9 cellular contexts compared by ENCODE assay signal in the genomic region with DNA sequence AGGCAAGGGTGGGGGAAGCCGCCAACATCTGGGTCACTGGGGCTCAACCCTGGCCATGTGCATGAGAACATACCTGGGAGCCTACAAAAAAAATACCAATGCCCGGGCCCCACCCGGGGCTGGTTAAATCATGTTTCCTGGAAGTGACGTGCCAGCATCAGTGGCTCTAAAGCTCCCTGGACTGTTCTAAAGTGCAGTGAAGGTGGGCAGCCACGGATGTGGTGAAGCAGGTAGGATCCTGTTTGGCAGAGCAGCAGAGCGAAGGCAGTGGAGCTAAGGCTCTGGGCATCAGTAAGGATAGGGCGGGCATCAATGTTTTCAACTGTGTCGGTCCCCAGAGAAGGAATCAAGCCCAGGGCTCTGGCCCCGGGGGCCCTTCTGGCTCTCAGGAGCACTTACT. TPM values are rescaled to one million over a fixed set of nuclear protein-coding genes. Genes with fewer than 3 reads are reported as not detected.
DNase-seq lines count a peak whose midpoint lies in the region; ATAC-seq and TF ChIP-seq lines count a peak whose summit lies in the region.
"Had no signal": no experiment of that assay in that cellular context is flagged by ENCODE, and none has a peak within 500 bp of the region (broad histone marks: within the 10 kb centered on the region; RNA-seq: fewer than 3 reads in every experiment).

No MANE protein-coding gene starts in this region.

- H3K4me1 Mint-ChIP-seq in activated T-helper 17 cell treated with anti-CD3 and anti-CD28 coated beads, Interleukin-2, amount 50 U/mL, for 72 hours, result peaks cover 37% of the 10 kb centered on the region
- H3K4me1 Mint-ChIP-seq in nephron progenitor cell, result peaks cover 20% of the 10 kb centered on the region

- TF ChIP-seq CTCF in suprapubic skin (IDR thresholded peaks at IDR 0.05), result no peak
- no peak for TF ChIP-seq CTCF in nephron progenitor cell (IDR thresholded peaks at IDR 0.05)

- WGBS in mesenchymal stem cell, result 94% methylated on average over 9 of the region's 9 CpGs
- WGBS in suprapubic skin, result 51% methylated on average over 9 of the region's 9 CpGs

- DNase-seq in T-helper 2 cell (peak in 4 of 5 experiments; percentile 48 to 97 (median 76)), mesenchymal stem cell (no peak), suprapubic skin (ENCODE audit: low spot score in 2 of 2) (no peak), RPMI8226 (no peak), OCI-M2 (lab: John Stamatoyannopoulos, UW; ENCODE audit: unreplicated experiment) (no peak), head of caudate nucleus (no peak), nephron progenitor cell (no peak)
- DNase-seq: NCI-H187 had no signal

- peak overlapping the region; percentile 76 for H2AK5ac ChIP-seq in mesenchymal stem cell (ENCODE audit: low read length, severe bottlenecking)

- H3K23ac ChIP-seq in mesenchymal stem cell (ENCODE audit: low read length in 2 of 2), result no peak overlapping the region

- H3K27ac ChIP-seq in mesenchymal stem cell (ENCODE audit: low read length, poor library complexity, severe bottlenecking) (peak overlapping the region; percentile 28), suprapubic skin (peak overlapping the region; percentile 2)

- no peak overlapping the region for H3K14ac ChIP-seq in mesenchymal stem cell (ENCODE audit: low read length in 2 of 2)

- H3K4ac ChIP-seq in mesenchymal stem cell (ENCODE audit: low read depth in 1 of 2, low read length in 2 of 2), result no peak overlapping the region

- H2AFZ ChIP-seq in mesenchymal stem cell (ENCODE audit: low read depth, low read length), result no peak overlapping the region

- no peaks in the 10 kb centered on the region for H3K27me3 Mint-ChIP-seq in activated T-helper 17 cell treated with anti-CD3 and anti-CD28 coated beads, Interleukin-2, amount 50 U/mL, for 72 hours
- peaks cover 24% of the 10 kb centered on the region for H3K27me3 Mint-ChIP-seq in nephron progenitor cell (ENCODE audit: low read depth, poor library complexity)

- no peak for TF ChIP-seq POLR2A in suprapubic skin (IDR thresholded peaks at IDR 0.05)

- H3K27me3 ChIP-seq in mesenchymal stem cell (ENCODE audit: control insufficient read depth in 1 of 2, insufficient read depth in 1 of 2, low read length in 2 of 2) (no peaks in the 10 kb centered on the region), suprapubic skin (no peaks in the 10 kb centered on the region)

- H3K4me3 Mint-ChIP-seq in activated T-helper 17 cell treated with anti-CD3 and anti-CD28 coated beads, Interleukin-2, amount 50 U/mL, for 72 hours, result peak overlapping the region; percentile 92
- H3K4me3 Mint-ChIP-seq in nephron progenitor cell, result no peak overlapping the region

- peaks cover 99% of the 10 kb centered on the region for H3K36me3 Mint-ChIP-seq in activated T-helper 17 cell treated with anti-CD3 and anti-CD28 coated beads, Interleukin-2, amount 50 U/mL, for 72 hours (ENCODE audit: low read depth)
- peaks cover 5% of the 10 kb centered on the region for H3K36me3 Mint-ChIP-seq in nephron progenitor cell (ENCODE audit: low read depth)

- ATAC-seq in activated T-helper 17 cell treated with anti-CD3 and anti-CD28 coated beads, Interleukin-2, amount 50 U/mL, for 72 hours (replicated peaks), result peak; percentile 34

- H4K91ac ChIP-seq in mesenchymal stem cell (ENCODE audit: low read length), result no peak overlapping the region

- H3K27ac Mint-ChIP-seq in activated T-helper 17 cell treated with anti-CD3 and anti-CD28 coated beads, Interleukin-2, amount 50 U/mL, for 72 hours, result peak overlapping the region; percentile 90
- H3K27ac Mint-ChIP-seq in nephron progenitor cell, result no peak overlapping the region

- peaks cover 0 to 5% of the 10 kb centered on the region in 2 experiments for H3K36me3 ChIP-seq in mesenchymal stem cell (ENCODE audit: control insufficient read depth in 1 of 2, insufficient read depth in 2 of 2, low read depth in 1 of 2, low read length in 2 of 2)
- H3K36me3 ChIP-seq in suprapubic skin, result no peaks in the 10 kb centered on the region

- no peak overlapping the region for H3K4me2 ChIP-seq in mesenchymal stem cell (ENCODE audit: low read length, poor library complexity, severe bottlenecking)

- no peak overlapping the region for H2BK120ac ChIP-seq in mesenchymal stem cell (ENCODE audit: low read depth, low read length)

- H3K9me3 Mint-ChIP-seq in activated T-helper 17 cell treated with anti-CD3 and anti-CD28 coated beads, Interleukin-2, amount 50 U/mL, for 72 hours, result peaks cover 10% of the 10 kb centered on the region
- peaks cover 15% of the 10 kb centered on the region for H3K9me3 Mint-ChIP-seq in nephron progenitor cell

- no peak overlapping the region for H2BK15ac ChIP-seq in mesenchymal stem cell (ENCODE audit: low read depth, poor library complexity, severe bottlenecking)

- H4K8ac ChIP-seq in mesenchymal stem cell (ENCODE audit: low read length), result no peak overlapping the region

- H3K9me3 ChIP-seq in mesenchymal stem cell (ENCODE audit: control insufficient read depth, low read length) (no peaks in the 10 kb centered on the region), suprapubic skin (no peaks in the 10 kb centered on the region)

- intact Hi-C loops in head of caudate nucleus (cut with DNase I), result no loop called here

- no peak overlapping the region for H2BK12ac ChIP-seq in mesenchymal stem cell (ENCODE audit: low read length in 2 of 2)

- peak overlapping the region; percentile 1 for H2BK5ac ChIP-seq in mesenchymal stem cell (ENCODE audit: low read depth, low read length, poor library complexity, severe bottlenecking)

- H3K4me1 ChIP-seq in mesenchymal stem cell (ENCODE audit: control insufficient read depth, insufficient read depth, low read depth, low read length) (peaks cover 38% of the 10 kb centered on the region), suprapubic skin (peaks cover 31% of the 10 kb centered on the region)

- H3K9ac ChIP-seq in mesenchymal stem cell (ENCODE audit: low read length), result peak overlapping the region; percentile 90

- no peak for TF ChIP-seq EP300 in suprapubic skin (IDR thresholded peaks at IDR 0.05)

- no peak overlapping the region for H3K18ac ChIP-seq in mesenchymal stem cell (ENCODE audit: low read depth in 1 of 2, low read length in 2 of 2)

- no peaks in the 10 kb centered on the region for H3K79me1 ChIP-seq in mesenchymal stem cell (replicated peaks; ENCODE audit: low read length, poor library complexity, severe bottlenecking)

- H3K4me3 ChIP-seq in mesenchymal stem cell (ENCODE audit: insufficient read depth in 1 of 2, low read depth in 1 of 2, low read length in 2 of 2), result peak overlapping the region in 1 of 2 experiments; percentile 84
- no peak overlapping the region for H3K4me3 ChIP-seq in suprapubic skin

RNA-seq across cellular contexts. Expression of gene GPR68, which starts 0.5 kb away (rescaled TPM):
- total RNA-seq in activated T-helper 17 cell treated with anti-CD3 and anti-CD28 coated beads, Interleukin-2, amount 50 U/mL, for 72 hours, result 10 to 100 TPM; 36.8 to 44.8 TPM
- 0.73 TPM for polyA plus RNA-seq in mesenchymal stem cell (2013, experiment 1 of 2)
- 0.55 TPM for polyA plus RNA-seq in mesenchymal stem cell (2013, experiment 2 of 2)
- 1 to 10 TPM in 3 of 4 donors, under 1 TPM in 1; 0.95 to 4.3 (median 1.6) TPM for total RNA-seq in suprapubic skin

Comparison
In these comparisons a context has a peak if more than half of its experiments do, and no peak if none do; other contexts are left out.
1. DNase-seq: peak in T-helper 2 cell (4 of 5); none in mesenchymal stem cell (single experiment), suprapubic skin (0 of 2), RPMI8226 (single experiment), OCI-M2 (single experiment), head of caudate nucleus (0 of 42) and nephron progenitor cell (single experiment).
2. RNA of gene GPR68, which starts 0.5 kb away (total RNA-seq): 36.8 to 44.8 TPM in activated T-helper 17 cell treated with anti-CD3 and anti-CD28 coated beads, Interleukin-2, amount 50 U/mL, for 72 hours; 0.95 to 4.3 TPM in suprapubic skin; every median in the first group is over 4 times any median in the second.